In genomic region chr21:28669978-28670377, GRCh38 we compare ENCODE assay signal across 19 cellular contexts.
DNase-seq lines count a peak whose midpoint lies in the region; ATAC-seq and TF ChIP-seq lines count a peak whose summit lies in the region.
"Had no signal": no experiment of that assay in that cellular context is flagged by ENCODE, and none has a peak within 500 bp of the region (broad histone marks: within the 10 kb centered on the region; RNA-seq: fewer than 3 reads in every experiment).

No MANE protein-coding gene starts in this region.

- H3K36me3 Mint-ChIP-seq in natural killer cell = no peaks in the 10 kb centered on the region
- H3K36me3 Mint-ChIP-seq in natural killer cell treated with Interleukin-12 subunit alpha and Interleukin-12 subunit beta and Interleukin-15 and Interleukin-18, amount 100 ng/mL, for 72 hours = no peaks in the 10 kb centered on the region
- peaks cover 5% of the 10 kb centered on the region for H3K36me3 Mint-ChIP-seq in activated naive CD8-positive, alpha-beta T cell treated with anti-CD3 and anti-CD28 coated beads, Interleukin-2, amount 50 U/mL, for 24 hours (ENCODE audit: low read depth)
- H3K36me3 Mint-ChIP-seq: CD14-positive monocyte had no signal

- peaks cover 48 to 55% of the 10 kb centered on the region in 2 donors for H3K4me1 Mint-ChIP-seq in natural killer cell
- H3K4me1 Mint-ChIP-seq in natural killer cell treated with Interleukin-12 subunit alpha and Interleukin-12 subunit beta and Interleukin-15 and Interleukin-18, amount 100 ng/mL, for 72 hours (ENCODE audit: low read depth in 2 of 2) = peaks cover 20 to 34% of the 10 kb centered on the region in 2 donors
- H3K4me1 Mint-ChIP-seq in activated naive CD8-positive, alpha-beta T cell treated with anti-CD3 and anti-CD28 coated beads, Interleukin-2, amount 50 U/mL, for 24 hours = peaks cover 5% of the 10 kb centered on the region
- H3K4me1 Mint-ChIP-seq: CD14-positive monocyte had no signal

- no peak for TF ChIP-seq CTCF in natural killer cell (IDR thresholded peaks at IDR 0.05)

- intact Hi-C loops in natural killer cell (cut with micrococcal nuclease) = no loop called here

- H3K27ac Mint-ChIP-seq in natural killer cell = peak overlapping the region; percentile 10 to 68
- no peak overlapping the region for H3K27ac Mint-ChIP-seq in natural killer cell treated with Interleukin-12 subunit alpha and Interleukin-12 subunit beta and Interleukin-15 and Interleukin-18, amount 100 ng/mL, for 72 hours
- no peak overlapping the region for H3K27ac Mint-ChIP-seq in activated naive CD8-positive, alpha-beta T cell treated with anti-CD3 and anti-CD28 coated beads, Interleukin-2, amount 50 U/mL, for 24 hours
- H3K27ac Mint-ChIP-seq: CD14-positive monocyte; CD4-positive, alpha-beta T cell; HFFc6 had no signal

- ATAC-seq in natural killer cell = no peak
- ATAC-seq in natural killer cell treated with Interleukin-12 subunit alpha and Interleukin-12 subunit beta and Interleukin-15 and Interleukin-18, amount 100 ng/mL, for 72 hours = no peak
- no peak for ATAC-seq in activated naive CD8-positive, alpha-beta T cell treated with anti-CD3 and anti-CD28 coated beads, Interleukin-2, amount 50 U/mL, for 24 hours
- ATAC-seq: A549 had no signal

- H3K27me3 Mint-ChIP-seq in natural killer cell (ENCODE audit: low read depth in 2 of 2) = no peaks in the 10 kb centered on the region
- no peaks in the 10 kb centered on the region for H3K27me3 Mint-ChIP-seq in natural killer cell treated with Interleukin-12 subunit alpha and Interleukin-12 subunit beta and Interleukin-15 and Interleukin-18, amount 100 ng/mL, for 72 hours
- H3K27me3 Mint-ChIP-seq in activated naive CD8-positive, alpha-beta T cell treated with anti-CD3 and anti-CD28 coated beads, Interleukin-2, amount 50 U/mL, for 24 hours = no peaks in the 10 kb centered on the region
- H3K27me3 Mint-ChIP-seq: CD4-positive, alpha-beta T cell; CD8-positive, alpha-beta memory T cell had no signal

- H3K4me3 Mint-ChIP-seq in natural killer cell = no peak overlapping the region
- H3K4me3 Mint-ChIP-seq in natural killer cell treated with Interleukin-12 subunit alpha and Interleukin-12 subunit beta and Interleukin-15 and Interleukin-18, amount 100 ng/mL, for 72 hours = no peak overlapping the region
- H3K4me3 Mint-ChIP-seq in activated naive CD8-positive, alpha-beta T cell treated with anti-CD3 and anti-CD28 coated beads, Interleukin-2, amount 50 U/mL, for 24 hours = no peak overlapping the region
- H3K4me3 Mint-ChIP-seq: CD14-positive monocyte; CD4-positive, alpha-beta T cell; HFFc6 had no signal

- no peaks in the 10 kb centered on the region for H3K9me3 Mint-ChIP-seq in natural killer cell
- peaks cover 6% of the 10 kb centered on the region for H3K9me3 Mint-ChIP-seq in natural killer cell treated with Interleukin-12 subunit alpha and Interleukin-12 subunit beta and Interleukin-15 and Interleukin-18, amount 100 ng/mL, for 72 hours
- H3K9me3 Mint-ChIP-seq in activated naive CD8-positive, alpha-beta T cell treated with anti-CD3 and anti-CD28 coated beads, Interleukin-2, amount 50 U/mL, for 24 hours = no peaks in the 10 kb centered on the region
- H3K9me3 Mint-ChIP-seq: CD4-positive, alpha-beta T cell; HFFc6 had no signal

- DNase-seq in natural killer cell (no peak), cerebellar cortex (ENCODE audit: low spot score) (peak; percentile 21), fibroblast of peridontal ligament (ENCODE audit: extremely low read depth) (peak; percentile 64)
- DNase-seq in natural killer cell treated with Interleukin-12 subunit alpha and Interleukin-12 subunit beta and Interleukin-15 and Interleukin-18, amount 100 ng/mL, for 72 hours (ENCODE audit: low spot score) = no peak
- DNase-seq in stimulated activated CD4-positive, alpha-beta T cell treated with anti-CD3 and anti-CD28 coated beads, Interleukin-12 subunit alpha, Interleukin-12 subunit beta, amount 100 ng/mL, for 4 hours = no peak
- no peak for DNase-seq in activated naive CD8-positive, alpha-beta T cell treated with anti-CD3 and anti-CD28 coated beads, Interleukin-2, amount 50 U/mL, for 24 hours
- DNase-seq: 8988T; ACHN; AML-193; BE2C; CD4-positive, alpha-beta T cell; CD8-positive, alpha-beta memory T cell; DMS 273 treated with DMSO at 0.1 percent for 48 hours; DMS53; DMS79 treated with DMSO at 0.1 percent for 48 hours; GOT3; HFFc6 had no signal

Comparison
In these comparisons a context has a peak if more than half of its experiments do, and no peak if none do; other contexts are left out.
1. H3K27ac Mint-ChIP-seq: peak in natural killer cell (2 of 2); none in natural killer cell treated with Interleukin-12 subunit alpha and Interleukin-12 subunit beta and Interleukin-15 and Interleukin-18, amount 100 ng/mL, for 72 hours (0 of 2) and activated naive CD8-positive, alpha-beta T cell treated with anti-CD3 and anti-CD28 coated beads, Interleukin-2, amount 50 U/mL, for 24 hours (single experiment).
2. DNase-seq: peak in cerebellar cortex (single experiment) and fibroblast of peridontal ligament (single experiment); none in natural killer cell (single experiment), natural killer cell treated with Interleukin-12 subunit alpha and Interleukin-12 subunit beta and Interleukin-15 and Interleukin-18, amount 100 ng/mL, for 72 hours (single experiment), stimulated activated CD4-positive, alpha-beta T cell treated with anti-CD3 and anti-CD28 coated beads, Interleukin-12 subunit alpha, Interleukin-12 subunit beta, amount 100 ng/mL, for 4 hours (single experiment) and activated naive CD8-positive, alpha-beta T cell treated with anti-CD3 and anti-CD28 coated beads, Interleukin-2, amount 50 U/mL, for 24 hours (single experiment).